Comparison of ENCODE assay signal across 1 cellular context in the genomic region with DNA sequence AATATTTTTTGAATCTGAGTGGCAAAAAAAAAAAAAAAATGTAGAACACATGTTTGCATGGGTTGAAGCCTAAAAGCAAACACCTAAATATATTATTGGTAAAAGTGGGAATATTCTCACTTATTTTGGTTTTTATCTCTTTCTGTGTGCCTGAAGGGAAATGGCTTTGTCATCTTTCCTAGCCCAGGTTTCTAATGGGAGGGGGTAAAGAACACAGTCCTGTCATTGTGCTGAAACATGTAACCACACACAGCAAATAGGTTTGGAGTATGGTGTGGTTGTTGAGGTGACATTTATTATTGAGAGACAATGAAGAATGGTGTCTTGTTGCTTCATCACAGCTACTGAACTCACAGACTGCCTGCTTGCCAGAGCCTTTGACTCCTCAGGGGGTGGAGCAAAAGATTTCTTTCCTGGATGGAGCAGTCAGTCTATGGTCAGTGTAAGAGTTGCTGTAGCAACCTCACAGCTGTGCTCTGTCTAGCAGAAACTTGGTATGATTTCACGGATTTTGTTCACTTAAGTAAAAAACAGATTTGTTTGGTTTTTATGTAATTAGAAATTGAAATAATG.
TF ChIP-seq lines count a peak whose summit lies in the region.

No MANE protein-coding gene starts in this region.

TF ChIP-seq in HCT116, 20 proteins besides CTCF, POLR2A, EP300 and RAD21:
- TF ChIP-seq ELF1 (IDR thresholded peaks at IDR 0.05; ENCODE audit: borderline replicate concordance, low read depth) (no peak), SP1 (IDR thresholded peaks at IDR 0.05; ENCODE audit: low read depth) (no peak), CBX3 (IDR thresholded peaks at IDR 0.05; ENCODE audit: low read depth) (no peak), YY1 (IDR thresholded peaks at IDR 0.05; ENCODE audit: extremely low read depth, insufficient replicate concordance, low read depth, low read length) (no peak), EGR1 (IDR thresholded peaks at IDR 0.05; ENCODE audit: low read depth) (no peak), EZH2 (IDR thresholded peaks at IDR 0.05) (no peak), FOSL1 (IDR thresholded peaks at IDR 0.05; ENCODE audit: low read depth) (no peak), ZFX (IDR thresholded peaks at IDR 0.05) (no peak), POLR2AphosphoS5 (IDR thresholded peaks at IDR 0.05; ENCODE audit: low read depth, low read length) (no peak)
- TF ChIP-seq, protein P1, sequence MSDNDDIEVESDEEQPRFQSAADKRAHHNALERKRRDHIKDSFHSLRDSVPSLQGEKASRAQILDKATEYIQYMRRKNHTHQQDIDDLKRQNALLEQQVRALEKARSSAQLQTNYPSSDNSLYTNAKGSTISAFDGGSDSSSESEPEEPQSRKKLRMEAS (IDR thresholded peaks at IDR 0.05): no peak
- TF ChIP-seq, protein P2, sequence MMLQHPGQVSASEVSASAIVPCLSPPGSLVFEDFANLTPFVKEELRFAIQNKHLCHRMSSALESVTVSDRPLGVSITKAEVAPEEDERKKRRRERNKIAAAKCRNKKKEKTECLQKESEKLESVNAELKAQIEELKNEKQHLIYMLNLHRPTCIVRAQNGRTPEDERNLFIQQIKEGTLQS (IDR thresholded peaks at IDR 0.05): no peak
- TF ChIP-seq, protein P3, sequence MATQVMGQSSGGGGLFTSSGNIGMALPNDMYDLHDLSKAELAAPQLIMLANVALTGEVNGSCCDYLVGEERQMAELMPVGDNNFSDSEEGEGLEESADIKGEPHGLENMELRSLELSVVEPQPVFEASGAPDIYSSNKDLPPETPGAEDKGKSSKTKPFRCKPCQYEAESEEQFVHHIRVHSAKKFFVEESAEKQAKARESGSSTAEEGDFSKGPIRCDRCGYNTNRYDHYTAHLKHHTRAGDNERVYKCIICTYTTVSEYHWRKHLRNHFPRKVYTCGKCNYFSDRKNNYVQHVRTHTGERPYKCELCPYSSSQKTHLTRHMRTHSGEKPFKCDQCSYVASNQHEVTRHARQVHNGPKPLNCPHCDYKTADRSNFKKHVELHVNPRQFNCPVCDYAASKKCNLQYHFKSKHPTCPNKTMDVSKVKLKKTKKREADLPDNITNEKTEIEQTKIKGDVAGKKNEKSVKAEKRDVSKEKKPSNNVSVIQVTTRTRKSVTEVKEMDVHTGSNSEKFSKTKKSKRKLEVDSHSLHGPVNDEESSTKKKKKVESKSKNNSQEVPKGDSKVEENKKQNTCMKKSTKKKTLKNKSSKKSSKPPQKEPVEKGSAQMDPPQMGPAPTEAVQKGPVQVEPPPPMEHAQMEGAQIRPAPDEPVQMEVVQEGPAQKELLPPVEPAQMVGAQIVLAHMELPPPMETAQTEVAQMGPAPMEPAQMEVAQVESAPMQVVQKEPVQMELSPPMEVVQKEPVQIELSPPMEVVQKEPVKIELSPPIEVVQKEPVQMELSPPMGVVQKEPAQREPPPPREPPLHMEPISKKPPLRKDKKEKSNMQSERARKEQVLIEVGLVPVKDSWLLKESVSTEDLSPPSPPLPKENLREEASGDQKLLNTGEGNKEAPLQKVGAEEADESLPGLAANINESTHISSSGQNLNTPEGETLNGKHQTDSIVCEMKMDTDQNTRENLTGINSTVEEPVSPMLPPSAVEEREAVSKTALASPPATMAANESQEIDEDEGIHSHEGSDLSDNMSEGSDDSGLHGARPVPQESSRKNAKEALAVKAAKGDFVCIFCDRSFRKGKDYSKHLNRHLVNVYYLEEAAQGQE (IDR thresholded peaks at IDR 0.05; ENCODE audit: low read depth): no peak
